ENCODE assay signal across 1 cellular context in genomic region chr6:89793586-89793985, GRCh38.
TF ChIP-seq lines count a peak whose summit lies in the region.

No MANE protein-coding gene starts in this region.

TF ChIP-seq in K562, 482 proteins besides CTCF, POLR2A, EP300 and RAD21:
- TF ChIP-seq TFAP4 (CRISPR knock-in tag; IDR thresholded peaks at IDR 0.05; ENCODE audit: borderline replicate concordance) = 0 out of 2 replicates have a peak, but pooled peaks have one; percentile 13
- TF ChIP-seq ZNF408 (CRISPR knock-in tag; IDR thresholded peaks at IDR 0.05; ENCODE audit: low read depth) = no peak
- TF ChIP-seq NCOA1 (IDR thresholded peaks at IDR 0.05; ENCODE audit: low read depth) = no peak
- no peak for TF ChIP-seq KDM1A (IDR thresholded peaks at IDR 0.05)
- TF ChIP-seq ZNF23 (CRISPR knock-in tag; IDR thresholded peaks at IDR 0.05) = no peak
- TF ChIP-seq SMAD4 (CRISPR knock-in tag; conservative IDR thresholded peaks at IDR 0.05) = no peak
